In genomic region chr10:102511562-102512274, GRCh38 we compare ENCODE assay signal across 9 cellular contexts. TPM values are rescaled to one million over a fixed set of nuclear protein-coding genes. Genes with fewer than 3 reads are reported as not detected.
DNase-seq lines count a peak whose midpoint lies in the region; ATAC-seq, FAIRE-seq and TF ChIP-seq lines count a peak whose summit lies in the region.
"Had no signal": no experiment of that assay in that cellular context is flagged by ENCODE, and none has a peak within 500 bp of the region (broad histone marks: within the 10 kb centered on the region; RNA-seq: fewer than 3 reads in every experiment).

No MANE protein-coding gene starts in this region.

- no peak for TF ChIP-seq RAD21 in GM12878 (IDR thresholded peaks at IDR 0.05; ENCODE audit: insufficient read depth, low read depth, low read length)

- intact Hi-C loops in GM12878 (cut with micrococcal nuclease; ENCODE audit: unreplicated experiment): no loop called here

- H3K79me2 ChIP-seq in GM12878 (ENCODE audit: control insufficient read depth, insufficient read depth, low read length): peaks cover 2% of the 10 kb centered on the region

- peaks cover 13% of the 10 kb centered on the region for H3K4me1 ChIP-seq in GM12878 (ENCODE audit: control insufficient read depth, insufficient read depth, low read length)
- H3K4me1 ChIP-seq in effector memory CD4-positive, alpha-beta T cell (ENCODE audit: control insufficient read depth, insufficient read depth, low read length, poor library complexity, severe bottlenecking): peaks cover 6% of the 10 kb centered on the region

- DNase-seq in GM10248 (ENCODE audit: extremely low spot score) (peak; percentile 66), GM12878 (ENCODE audit: low read depth, low spot score) (peak; percentile 48), T1000 (lab: John Stamatoyannopoulos, UW) (no peak), HUDEP-2 (lab: John Stamatoyannopoulos, UW; ENCODE audit: unreplicated experiment in 76 of 76) (no peak)
- DNase-seq in effector memory CD4-positive, alpha-beta T cell: no peak
- DNase-seq in stimulated activated CD8-positive, alpha-beta memory T cell treated with anti-CD3 and anti-CD28 coated beads, Interleukin-4, amount 100 ng/mL, for 48 hours: no peak
- DNase-seq: islet precursor cell had no signal

- CTCF ChIA-PET in GM10248 (lab: Yijun Ruan, JAX): interaction anchor here (0.7 to 16.4 kb wide), 12 partner anchors 8 to 283 kb away, joined by 3 to 174 read pairs (median 4); partner anchors contain the start of genes ACTR1A and SUFU
- CTCF ChIA-PET in GM12878 (lab: Yijun Ruan, JAX): interaction anchor here (0.6 to 14.7 kb wide), 12 partner anchors 8 to 215 kb away, joined by 3 to 325 read pairs (median 4); partner anchors contain the start of genes ACTR1A, C10orf95 and SUFU

- no peaks in the 10 kb centered on the region for H3K9me3 ChIP-seq in GM12878 (replicated peaks; ENCODE audit: control insufficient read depth, insufficient read depth, low read length)
- no peaks in the 10 kb centered on the region for H3K9me3 ChIP-seq in effector memory CD4-positive, alpha-beta T cell (ENCODE audit: control insufficient read depth, low read length)

- H3K9ac ChIP-seq in GM12878 (ENCODE audit: control insufficient read depth, insufficient read depth, low read length): no peak overlapping the region

- peak overlapping the region; percentile 51 for H3K27ac ChIP-seq in GM12878 (ENCODE audit: control insufficient read depth, insufficient read depth)
- H3K27ac ChIP-seq in effector memory CD4-positive, alpha-beta T cell (ENCODE audit: insufficient read depth, low read length, poor library complexity, severe bottlenecking): no peak overlapping the region

- peak; percentile 97 for FAIRE-seq in GM12878 (lab: Jason Lieb, UNC)

- no peak overlapping the region; the same call in 1 of the 2 replicates for H2AFZ ChIP-seq in GM12878 (ENCODE audit: control insufficient read depth, low read depth, low read length)

- POLR2A ChIA-PET in GM10248 (lab: Yijun Ruan, JAX): interaction anchor here (0.5 to 1.0 kb wide), 2 partner anchors 24 to 61 kb away, joined by 4 to 6 read pairs; partner anchors contain the start of gene C10orf95
- POLR2A ChIA-PET in GM12878 (lab: Charles Lee): interaction anchor here (0.7 to 1.4 kb wide), 11 partner anchors 8 to 213 kb away, joined by 3 to 7 read pairs (median 4); no protein-coding TSS in a partner anchor

- ATAC-seq in GM19463 (IDR thresholded peaks at IDR 0.05; ENCODE audit: unreplicated experiment): peak; percentile 82
- ATAC-seq in HG03442 (IDR thresholded peaks at IDR 0.05; ENCODE audit: unreplicated experiment): peak; percentile 67
- peak; percentile 99 for ATAC-seq in GM12878

- 6% methylated on average over 6 of the region's 6 CpGs for WGBS in GM12878 (ENCODE audit: insufficient coverage, insufficient replicate concordance, low lambda C conversion rate, missing lambda C conversion rate)

- TF ChIP-seq POLR2A in GM12878 (IDR thresholded peaks at IDR 0.05; ENCODE audit: low read depth, low read length): no peak

- no TSS peak for BruUV-seq in GM12878 (replicated peaks; lab: Mats Ljungman, UMichigan)

- no peaks in the 10 kb centered on the region for H3K27me3 ChIP-seq in GM12878 (replicated peaks in 1 of 2; ENCODE audit: control insufficient read depth in 2 of 2, insufficient read depth in 2 of 2, low read length in 1 of 2)
- no peaks in the 10 kb centered on the region for H3K27me3 ChIP-seq in effector memory CD4-positive, alpha-beta T cell (replicated peaks; ENCODE audit: control insufficient read depth, insufficient read depth, low read length, poor library complexity, severe bottlenecking)

- no peak for TF ChIP-seq EP300 in GM12878 (IDR thresholded peaks at IDR 0.05; ENCODE audit: borderline replicate concordance in 1 of 2, control insufficient read depth in 1 of 2, low read depth in 2 of 2, low read length in 2 of 2)

- no peaks in the 10 kb centered on the region for H4K20me1 ChIP-seq in GM12878 (ENCODE audit: control insufficient read depth, insufficient read depth)

- in situ Hi-C loops in GM12878 (cut with MboI): no loop called here

- H3K4me2 ChIP-seq in GM12878 (ENCODE audit: control insufficient read depth, insufficient read depth): peak overlapping the region; percentile 72

- H3K36me3 ChIP-seq in GM12878 (ENCODE audit: control insufficient read depth in 2 of 2, insufficient read depth in 2 of 2, low read length in 1 of 2): peaks cover 11 to 25% of the 10 kb centered on the region in 2 experiments; a peak in 3 of 4 replicates
- H3K36me3 ChIP-seq in effector memory CD4-positive, alpha-beta T cell (ENCODE audit: control insufficient read depth, insufficient read depth, low read length): peaks cover 57% of the 10 kb centered on the region

- SMC1A ChIA-PET in GM12878 (lab: Charles Lee; ENCODE audit: uncharacterized antibody, unreplicated experiment): interaction anchor here (0.6 to 2.0 kb wide), 16 partner anchors 8 to 1105 kb away, joined by 3 to 25 read pairs (median 4); partner anchors contain the start of genes ACTR1A and SUFU

- peak overlapping the region; percentile 28; the same call in 1 of the 2 replicates for H3K4me3 ChIP-seq in GM12878
- no peak overlapping the region for H3K4me3 ChIP-seq in effector memory CD4-positive, alpha-beta T cell (ENCODE audit: insufficient read depth, low read depth, low read length, poor library complexity, severe bottlenecking)

- RAD21 ChIA-PET in GM12878 (lab: Charles Lee; ENCODE audit: unreplicated experiment): interaction anchor here (0.5 to 3.7 kb wide), 14 partner anchors 8 to 1742 kb away, joined by 3 to 29 read pairs (median 3); partner anchors contain the start of genes ACTR1A and SUFU

- TF ChIP-seq CTCF in GM10248 (IDR thresholded peaks at IDR 0.05; ENCODE audit: control extremely low read depth, extremely low read depth, low read depth, missing control alignments) (no peak), GM12878 (IDR thresholded peaks at IDR 0.05 in 2 of 3, conservative IDR thresholded peaks at IDR 0.05 in 1 of 3; ENCODE audit: control insufficient read depth in 2 of 3, extremely low read depth in 1 of 3, insufficient read depth in 1 of 3, low read depth in 3 of 3, low read length in 3 of 3) (no peak)

TF ChIP-seq in GM12878, 131 proteins besides CTCF, POLR2A, EP300 and RAD21 (continues in another document):
- no peak for TF ChIP-seq HDAC2 (IDR thresholded peaks at IDR 0.05)

RNA-seq across cellular contexts. Expression of gene SUFU, which starts 7.9 kb away (rescaled TPM):
- 6.2 and 6.7 TPM in 2 replicates for total RNA-seq in GM12878 (2013; cell fraction: nucleolus; rRNA removed)
- total RNA-seq in GM12878 (2014; rRNA removed): 1.3 and 1.5 TPM in 2 replicates
- total RNA-seq in GM12878 (2014; rRNA removed; fragmentation: Illumina TruSeq; extraction: Trizol): 0.94 and 1.1 TPM in 2 replicates
- 5.6 and 7.7 TPM in 2 replicates for total RNA-seq in GM12878 (2021)
- polyA plus RNA-seq in GM12878 (2011; ENCODE audit: low read depth): 2.0 TPM
- 1.7 and 2.8 TPM in 2 replicates for polyA plus RNA-seq in GM12878 (2011; rRNA removed)
- polyA plus RNA-seq in GM12878 (2011; cell fraction: cytosol; rRNA removed): 2.8 and 3.7 TPM in 2 replicates
- polyA plus RNA-seq in GM12878 (2011; cell fraction: nucleus; rRNA removed): 5.5 and 6.1 TPM in 2 replicates
- 2.9 and 3.5 TPM in 2 replicates for polyA plus RNA-seq in GM12878 (2012)
- 3.8 and 4.0 TPM in 2 replicates for polyA plus RNA-seq in GM12878 (2014; fragmentation: Illumina TruSeq; extraction: Trizol)
- under 1 TPM; 0.68 to 0.84 TPM for polyA plus RNA-seq in GM12878 (2014; fragmentation: Nextera tagmentation; extraction: Ambion mirVana)
- polyA plus RNA-seq in GM12878 (2014; rRNA removed): 2.6 and 3.7 TPM in 2 replicates
- 1 to 10 TPM; 2.2 to 3.1 TPM for polyA plus RNA-seq in GM12878 (2016; fragmentation: Nextera tagmentation; extraction: Ambion mirVana)
- 6.4 and 6.6 TPM in 2 replicates for polyA minus RNA-seq in GM12878 (2011; rRNA and poly(A)+ RNA removed)
- 1.6 and 1.9 TPM in 2 replicates for polyA minus RNA-seq in GM12878 (2011; cell fraction: cytosol; rRNA and poly(A)+ RNA removed)
- 2.3 and 4.0 TPM in 2 replicates for polyA minus RNA-seq in GM12878 (2011; cell fraction: nucleus; rRNA and poly(A)+ RNA removed)

RNA-seq across cellular contexts. Expression of gene ACTR1A, which starts 9.2 kb away (rescaled TPM):
- 29.4 and 37.3 TPM in 2 replicates for total RNA-seq in GM12878 (2013; cell fraction: nucleolus; rRNA removed)
- total RNA-seq in GM12878 (2014; rRNA removed): 74.7 and 78.7 TPM in 2 replicates
- 59.9 and 61.5 TPM in 2 replicates for total RNA-seq in GM12878 (2014; rRNA removed; fragmentation: Illumina TruSeq; extraction: Trizol)
- total RNA-seq in GM12878 (2021): 78.4 and 80.0 TPM in 2 replicates
- 19.6 TPM for polyA plus RNA-seq in GM12878 (2011; ENCODE audit: low read depth)
- 67.2 and 97.2 TPM in 2 replicates for polyA plus RNA-seq in GM12878 (2011; rRNA removed)
- polyA plus RNA-seq in GM12878 (2011; cell fraction: cytosol; rRNA removed): 94.0 and 129 TPM in 2 replicates
- 115 and 128 TPM in 2 replicates for polyA plus RNA-seq in GM12878 (2011; cell fraction: nucleus; rRNA removed)
- 28.9 and 30.0 TPM in 2 replicates for polyA plus RNA-seq in GM12878 (2012)
- polyA plus RNA-seq in GM12878 (2014; fragmentation: Illumina TruSeq; extraction: Trizol): 58.3 and 77.9 TPM in 2 replicates
- polyA plus RNA-seq in GM12878 (2014; fragmentation: Nextera tagmentation; extraction: Ambion mirVana): 10 to 100 TPM; 43.0 to 54.5 TPM
- 82.8 and 93.5 TPM in 2 replicates for polyA plus RNA-seq in GM12878 (2014; rRNA removed)
- 100 to 1,000 TPM; 107 to 110 TPM for polyA plus RNA-seq in GM12878 (2016; fragmentation: Nextera tagmentation; extraction: Ambion mirVana)
- polyA minus RNA-seq in GM12878 (2011; rRNA and poly(A)+ RNA removed): 91.0 and 101 TPM in 2 replicates
- polyA minus RNA-seq in GM12878 (2011; cell fraction: cytosol; rRNA and poly(A)+ RNA removed): 25.4 and 26.3 TPM in 2 replicates
- 31.6 and 53.7 TPM in 2 replicates for polyA minus RNA-seq in GM12878 (2011; cell fraction: nucleus; rRNA and poly(A)+ RNA removed)

Comparison
In these comparisons a context has a peak if more than half of its experiments do, and no peak if none do; other contexts are left out.
1. DNase-seq: peak in GM10248 (single experiment) and GM12878 (single experiment); none in effector memory CD4-positive, alpha-beta T cell (0 of 3), T1000 (single experiment), stimulated activated CD8-positive, alpha-beta memory T cell treated with anti-CD3 and anti-CD28 coated beads, Interleukin-4, amount 100 ng/mL, for 48 hours (single experiment) and HUDEP-2 (0 of 76).
2. Peak in every context shown above with its lines, with median percentiles within 50 percentile points of each other: ATAC-seq.